ENCODE assay signal across 20 cellular contexts in genomic region chr13:44198826-44199225, GRCh38.
DNase-seq lines count a peak whose midpoint lies in the region; ATAC-seq and TF ChIP-seq lines count a peak whose summit lies in the region.
"Had no signal": no experiment of that assay in that cellular context is flagged by ENCODE, and none has a peak within 500 bp of the region (broad histone marks: within the 10 kb centered on the region; RNA-seq: fewer than 3 reads in every experiment).

No MANE protein-coding gene starts in this region.

- no peak for ATAC-seq in Right ventricle myocardium superior (ENCODE audit: poor library complexity)
- no peak for ATAC-seq in gastroesophageal sphincter
- peak; percentile 17 for ATAC-seq in aorta (ENCODE audit: low FRiP score)
- ATAC-seq: left colon had no signal

- no peak for TF ChIP-seq EP300 in gastroesophageal sphincter (IDR thresholded peaks at IDR 0.05)

- no peak for TF ChIP-seq POLR2A in gastroesophageal sphincter (IDR thresholded peaks at IDR 0.05)

- WGBS in gastroesophageal sphincter (ENCODE audit: low coverage in 1 of 2), 2 donors = 100% methylated on average over 1 of the region's 3 CpGs; no CpG with 5 or more reads in 1 of the 2 donors
- 93% methylated on average over 3 of the region's 3 CpGs for WGBS in aorta, 2 donors

- no peaks in the 10 kb centered on the region for H3K27me3 ChIP-seq in left ventricle myocardium inferior (ENCODE audit: low read depth)
- H3K27me3 ChIP-seq in gastroesophageal sphincter = no peaks in the 10 kb centered on the region
- H3K27me3 ChIP-seq in aorta (ENCODE audit: control insufficient read depth in 1 of 2, insufficient read depth in 2 of 2, low read length in 1 of 2) = no peaks in the 10 kb centered on the region
- H3K27me3 ChIP-seq: breast epithelium, neutrophil, suprapubic skin had no signal

- H3K4me1 ChIP-seq in left ventricle myocardium inferior = peaks cover 23% of the 10 kb centered on the region
- H3K4me1 ChIP-seq in gastroesophageal sphincter = peaks cover 4 to 34% (median 17%) of the 10 kb centered on the region in 3 donors
- no peaks in the 10 kb centered on the region for H3K4me1 ChIP-seq in aorta (ENCODE audit: control insufficient read depth in 1 of 2, insufficient read depth in 2 of 2, low read length in 2 of 2)
- H3K4me1 ChIP-seq: breast epithelium had no signal

- H3K27ac ChIP-seq in left ventricle myocardium inferior (replicated peaks) = peak overlapping the region; percentile 53
- peak overlapping the region; percentile 62 to 82 (median 74) for H3K27ac ChIP-seq in gastroesophageal sphincter
- no peak overlapping the region for H3K27ac ChIP-seq in aorta (ENCODE audit: low read depth in 1 of 2, low read length in 2 of 2)
- H3K27ac ChIP-seq: breast epithelium, C4-2B, epithelial cell of prostate, neutrophil, suprapubic skin had no signal

- H3K4me3 ChIP-seq in left ventricle myocardium inferior (no peak overlapping the region), gastroesophageal sphincter (no peak overlapping the region), aorta (ENCODE audit: low read length in 2 of 2) (no peak overlapping the region)
- H3K4me3 ChIP-seq: breast epithelium, suprapubic skin had no signal

- H3K36me3 ChIP-seq in left ventricle myocardium inferior (no peaks in the 10 kb centered on the region), gastroesophageal sphincter (no peaks in the 10 kb centered on the region), aorta (ENCODE audit: control insufficient read depth in 1 of 2, insufficient read depth in 2 of 2, low read length in 1 of 2) (no peaks in the 10 kb centered on the region)
- H3K36me3 ChIP-seq: breast epithelium, neutrophil, suprapubic skin had no signal

- intact Hi-C loops in left ventricle myocardium inferior (cut with micrococcal nuclease) = no loop called here
- intact Hi-C loops in Right ventricle myocardium superior (cut with DNase I) = no loop called here
- intact Hi-C loops in aorta (cut with DNase I) = loop anchor here (10.0 kb wide), 1 partner anchor 236 kb away; no protein-coding TSS in a partner anchor
- intact Hi-C loops in posterior cingulate gyrus (cut with DNase I) = no loop called here

- DNase-seq in left ventricle myocardium inferior (no peak), Right ventricle myocardium superior (no peak), SW480 (ENCODE audit: low spot score) (peak; percentile 10), aorta (no peak), SKM-1 treated with dmso at 0.1 percent for 144 hours (lab: John Stamatoyannopoulos, UW; ENCODE audit: unreplicated experiment) (no peak), NCI-H128 (lab: John Stamatoyannopoulos, UW; ENCODE audit: unreplicated experiment) (no peak), posterior cingulate gyrus (no peak)
- DNase-seq: ACHN; activated naive CD8-positive, alpha-beta T cell treated with anti-CD3 and anti-CD28 coated beads, Interleukin-2, amount 10 ng/mL, durations not matched to agents 7 days and 5 days; activated T-cell treated with anti-CD3 and anti-CD28 coated beads, Interleukin-2, amount 50 U/mL, for 48 hours; Karpas-422; left colon; NCI-H2171; NCI-H774 had no signal

- no peaks in the 10 kb centered on the region for H3K9me3 ChIP-seq in left ventricle myocardium inferior (replicated peaks)
- H3K9me3 ChIP-seq in gastroesophageal sphincter = no peaks in the 10 kb centered on the region
- H3K9me3 ChIP-seq in aorta (ENCODE audit: control insufficient read depth, low read length) = no peaks in the 10 kb centered on the region
- H3K9me3 ChIP-seq: breast epithelium, neutrophil, suprapubic skin had no signal

- no peak for TF ChIP-seq CTCF in left ventricle myocardium inferior (IDR thresholded peaks at IDR 0.05; ENCODE audit: borderline replicate concordance)
- no peak for TF ChIP-seq CTCF in gastroesophageal sphincter (IDR thresholded peaks at IDR 0.05)

Comparison
In these comparisons a context has a peak if more than half of its experiments do, and no peak if none do; other contexts are left out.
1. H3K27ac ChIP-seq: peak in left ventricle myocardium inferior (single experiment) and gastroesophageal sphincter (4 of 4); none in aorta (0 of 2).
2. intact Hi-C loops: an anchor here in aorta (10.0 kb wide); none called in left ventricle myocardium inferior, Right ventricle myocardium superior and posterior cingulate gyrus.